17 cellular contexts compared by ENCODE assay signal in the genomic region with DNA sequence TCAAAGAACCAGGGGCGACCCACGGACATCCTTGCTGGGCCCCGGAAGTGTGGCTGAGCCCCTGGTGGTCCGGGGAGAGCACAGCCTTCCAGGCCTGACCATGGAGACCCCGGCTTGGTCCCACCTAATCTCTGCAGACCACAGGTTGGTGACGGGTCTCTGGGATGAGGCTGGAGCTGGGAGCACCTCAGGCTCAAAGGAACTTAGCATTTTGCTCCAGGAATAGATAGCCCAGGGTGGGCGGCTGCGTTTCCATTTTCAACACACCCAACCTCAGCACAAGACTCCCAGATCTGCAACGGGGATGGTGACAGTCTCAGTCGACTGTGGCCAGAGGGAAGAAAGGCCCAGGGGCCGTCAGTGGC. TPM values are rescaled to one million over a fixed set of nuclear protein-coding genes. Genes with fewer than 3 reads are reported as not detected.
A peak's percentile ranks its signal among the peaks of the same experiment; 100 is the strongest.
DNase-seq lines count a peak whose midpoint lies in the region; ATAC-seq and TF ChIP-seq lines count a peak whose summit lies in the region.
"Had no signal": no experiment of that assay in that cellular context is flagged by ENCODE, and none has a peak within 500 bp of the region (broad histone marks: within the 10 kb centered on the region; RNA-seq: fewer than 3 reads in every experiment).

No MANE protein-coding gene starts in this region.

- intact Hi-C loops in CD4-positive, alpha-beta T cell (cut with DNase I, micrococcal nuclease): no loop called here

- H3K27me3 ChIP-seq in CD4-positive, alpha-beta T cell (ENCODE audit: control insufficient read depth, insufficient read depth, low read length): no peaks in the 10 kb centered on the region
- H3K27me3 ChIP-seq in RWPE2 (ENCODE audit: insufficient read depth, poor library complexity, severe bottlenecking): no peaks in the 10 kb centered on the region

- CTCF ChIA-PET in CD4-positive, alpha-beta T cell (lab: Charles Lee): no interaction called here

- no peak for DNase-seq in activated naive CD8-positive, alpha-beta T cell treated with anti-CD3 and anti-CD28 coated beads for 36 hours
- no peak for DNase-seq in CD4-positive, alpha-beta T cell
- no peak for DNase-seq in RWPE2 (ENCODE audit: low spot score)
- DNase-seq in anterior cingulate cortex (lab: John Stamatoyannopoulos, UW): no peak
- DNase-seq: Caco-2; CD8-positive, alpha-beta memory T cell; DND-41; GDM1; GM23248; KG1 had no signal

- H3K4me1 Mint-ChIP-seq in activated naive CD8-positive, alpha-beta T cell (ENCODE audit: low read depth): peaks cover 20% of the 10 kb centered on the region
- peaks cover 10% of the 10 kb centered on the region for H3K4me1 Mint-ChIP-seq in activated naive CD8-positive, alpha-beta T cell treated with anti-CD3 and anti-CD28 coated beads for 36 hours
- H3K4me1 Mint-ChIP-seq in CD4-positive, alpha-beta T cell (ENCODE audit: low read depth): peaks cover 13% of the 10 kb centered on the region
- H3K4me1 Mint-ChIP-seq: IgD-negative memory B cell had no signal

- H3K4me1 ChIP-seq in RWPE2 (ENCODE audit: insufficient read depth, poor library complexity, severe bottlenecking): no peaks in the 10 kb centered on the region

- POLR2A ChIA-PET in CD4-positive, alpha-beta T cell (lab: Charles Lee): no interaction called here

- no peaks in the 10 kb centered on the region for H3K36me3 ChIP-seq in RWPE2 (ENCODE audit: low read depth)

- H3K36me3 Mint-ChIP-seq in activated naive CD8-positive, alpha-beta T cell: peaks cover 9% of the 10 kb centered on the region
- H3K36me3 Mint-ChIP-seq in activated naive CD8-positive, alpha-beta T cell treated with anti-CD3 and anti-CD28 coated beads for 36 hours: peaks cover 9% of the 10 kb centered on the region
- peaks cover 16% of the 10 kb centered on the region for H3K36me3 Mint-ChIP-seq in CD4-positive, alpha-beta T cell (ENCODE audit: low read depth)
- H3K36me3 Mint-ChIP-seq: IgD-negative memory B cell had no signal

- H3K27ac ChIP-seq in CD4-positive, alpha-beta T cell (ENCODE audit: low read depth, low read length): no peak overlapping the region
- H3K27ac ChIP-seq in RWPE2 (ENCODE audit: poor library complexity, severe bottlenecking): no peak overlapping the region
- H3K27ac ChIP-seq: 22Rv1, GM23248 had no signal

- no peak overlapping the region for H3K4me3 Mint-ChIP-seq in activated naive CD8-positive, alpha-beta T cell
- H3K4me3 Mint-ChIP-seq in activated naive CD8-positive, alpha-beta T cell treated with anti-CD3 and anti-CD28 coated beads for 36 hours: no peak overlapping the region
- H3K4me3 Mint-ChIP-seq in CD4-positive, alpha-beta T cell: peak overlapping the region; percentile 68
- H3K4me3 Mint-ChIP-seq: IgD-negative memory B cell had no signal

- no peak for ATAC-seq in CD4-positive, alpha-beta T cell (ENCODE audit: poor library complexity)
- ATAC-seq in RWPE2 (ENCODE audit: low read depth) (0 out of 3 replicates have a peak, but pooled peaks have one; percentile 8), GM19023 (IDR thresholded peaks at IDR 0.05; ENCODE audit: unreplicated experiment) (no peak), HG02970 (IDR thresholded peaks at IDR 0.05; ENCODE audit: low FRiP score, unreplicated experiment) (no peak)
- ATAC-seq: HCT116 had no signal

- no peaks in the 10 kb centered on the region for H3K27me3 Mint-ChIP-seq in activated naive CD8-positive, alpha-beta T cell
- no peaks in the 10 kb centered on the region for H3K27me3 Mint-ChIP-seq in activated naive CD8-positive, alpha-beta T cell treated with anti-CD3 and anti-CD28 coated beads for 36 hours
- no peaks in the 10 kb centered on the region for H3K27me3 Mint-ChIP-seq in CD4-positive, alpha-beta T cell
- H3K27me3 Mint-ChIP-seq: CD8-positive, alpha-beta memory T cell had no signal

- peak overlapping the region; percentile 10 for H3K27ac Mint-ChIP-seq in activated naive CD8-positive, alpha-beta T cell
- H3K27ac Mint-ChIP-seq in activated naive CD8-positive, alpha-beta T cell treated with anti-CD3 and anti-CD28 coated beads for 36 hours: no peak overlapping the region
- H3K27ac Mint-ChIP-seq in CD4-positive, alpha-beta T cell: no peak overlapping the region

- peaks cover 4% of the 10 kb centered on the region for H3K9me3 ChIP-seq in CD4-positive, alpha-beta T cell (ENCODE audit: control insufficient read depth, low read length)
- H3K9me3 ChIP-seq in RWPE2 (ENCODE audit: severe bottlenecking): no peaks in the 10 kb centered on the region
- H3K9me3 ChIP-seq: Caco-2 had no signal

- H3K4me3 ChIP-seq in RWPE2 (ENCODE audit: severe bottlenecking): no peak overlapping the region
- H3K4me3 ChIP-seq: GM23248 had no signal

- no peaks in the 10 kb centered on the region for H3K9me3 Mint-ChIP-seq in activated naive CD8-positive, alpha-beta T cell (ENCODE audit: low read depth)
- no peaks in the 10 kb centered on the region for H3K9me3 Mint-ChIP-seq in activated naive CD8-positive, alpha-beta T cell treated with anti-CD3 and anti-CD28 coated beads for 36 hours
- peaks cover 3% of the 10 kb centered on the region for H3K9me3 Mint-ChIP-seq in CD4-positive, alpha-beta T cell
- H3K9me3 Mint-ChIP-seq: IgD-negative memory B cell had no signal

- TF ChIP-seq CTCF in CD4-positive, alpha-beta T cell (IDR thresholded peaks at IDR 0.05): no peak
- TF ChIP-seq CTCF in RWPE2 (IDR thresholded peaks at IDR 0.05; ENCODE audit: poor library complexity, severe bottlenecking): no peak

RNA-seq across cellular contexts. Expression of a gene that starts 58.5 kb away (rescaled TPM):
- not detected for total RNA-seq in activated naive CD8-positive, alpha-beta T cell treated with anti-CD3 and anti-CD28 coated beads for 36 hours
- not detected for total RNA-seq in CD4-positive, alpha-beta T cell
- total RNA-seq: A673; Caco-2; CD8-positive, alpha-beta memory T cell; GM23248 had no signal
